26 cellular contexts compared by ENCODE assay signal in the genomic region with DNA sequence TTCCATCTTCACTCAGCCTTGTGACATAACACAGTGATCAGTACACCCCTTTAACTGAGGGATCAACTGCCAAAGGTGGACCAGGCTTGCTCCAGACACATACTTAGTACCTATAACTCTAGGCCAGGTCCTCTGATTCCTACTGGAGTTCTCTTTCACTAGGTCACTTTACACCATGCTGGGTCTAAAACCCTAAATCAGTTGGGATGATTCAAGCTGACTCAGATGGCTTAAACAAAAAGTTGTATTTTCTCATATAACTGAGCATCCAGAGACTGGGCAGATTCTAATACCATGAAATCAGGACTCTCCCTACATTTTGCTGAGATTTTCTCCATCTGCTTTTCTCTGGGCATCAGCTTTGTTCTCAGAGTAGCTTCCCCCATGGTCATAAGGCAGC. TPM values are rescaled to one million over a fixed set of nuclear protein-coding genes. Genes with fewer than 3 reads are reported as not detected.
DNase-seq lines count a peak whose midpoint lies in the region; ATAC-seq, FAIRE-seq and TF ChIP-seq lines count a peak whose summit lies in the region.
"Had no signal": no experiment of that assay in that cellular context is flagged by ENCODE, and none has a peak within 500 bp of the region (broad histone marks: within the 10 kb centered on the region; RNA-seq: fewer than 3 reads in every experiment).

No MANE protein-coding gene starts in this region.

- H3K27ac ChIP-seq in BLaER1 (peak overlapping the region; percentile 99), IMR-90 (ENCODE audit: insufficient read depth, low read length) (no peak overlapping the region), endothelial cell of umbilical vein (ENCODE audit: insufficient read depth, low read depth, low read length) (no peak overlapping the region), upper lobe of right lung (no peak overlapping the region)
- H3K27ac ChIP-seq: HL-60 had no signal

- no peaks in the 10 kb centered on the region for H3K36me3 ChIP-seq in BLaER1
- no peaks in the 10 kb centered on the region for H3K36me3 ChIP-seq in IMR-90 (ENCODE audit: control insufficient read depth, insufficient read depth, low read length)
- no peaks in the 10 kb centered on the region for H3K36me3 ChIP-seq in endothelial cell of umbilical vein (ENCODE audit: control insufficient read depth in 2 of 2, extremely low read depth in 1 of 2, insufficient read depth in 2 of 2, low read length in 2 of 2)
- H3K36me3 ChIP-seq in upper lobe of right lung: no peaks in the 10 kb centered on the region

- H3K4me3 ChIP-seq in BLaER1 (no peak overlapping the region), IMR-90 (ENCODE audit: insufficient read depth, low read depth, low read length) (no peak overlapping the region), endothelial cell of umbilical vein (replicated peaks in 1 of 3; ENCODE audit: insufficient read depth in 1 of 3, low read depth in 1 of 3, low read length in 3 of 3) (no peak overlapping the region), upper lobe of right lung (no peak overlapping the region)
- H3K4me3 ChIP-seq: GM12878 had no signal

- no TSS peak for BruUV-seq in IMR-90 (replicated peaks; lab: Mats Ljungman, UMichigan)
- no TSS peak for BruUV-seq in endothelial cell of umbilical vein (replicated peaks; lab: Mats Ljungman, UMichigan)

- H4K20me1 ChIP-seq in BLaER1: no peaks in the 10 kb centered on the region
- H4K20me1 ChIP-seq in IMR-90 (ENCODE audit: insufficient read depth, low read length): no peaks in the 10 kb centered on the region
- no peaks in the 10 kb centered on the region for H4K20me1 ChIP-seq in endothelial cell of umbilical vein (replicated peaks; ENCODE audit: control insufficient read depth, extremely low read depth, insufficient read depth, low read length)

- H3K4me1 ChIP-seq in BLaER1 (peaks cover 97% of the 10 kb centered on the region), IMR-90 (ENCODE audit: control insufficient read depth, insufficient read depth, low read length) (no peaks in the 10 kb centered on the region), endothelial cell of umbilical vein (ENCODE audit: control insufficient read depth, extremely low read depth, insufficient read depth, low read length) (no peaks in the 10 kb centered on the region), upper lobe of right lung (no peaks in the 10 kb centered on the region)

- H3K79me1 ChIP-seq in IMR-90 (ENCODE audit: low read depth in 1 of 2, low read length in 2 of 2): no peaks in the 10 kb centered on the region

- in situ Hi-C loops in IMR-90 (cut with MboI; ENCODE audit: low sequenced_read_pairs): no loop called here

- H3K9ac ChIP-seq in BLaER1: no peak overlapping the region
- no peak overlapping the region for H3K9ac ChIP-seq in IMR-90 (ENCODE audit: low read depth, low read length)
- no peak overlapping the region for H3K9ac ChIP-seq in endothelial cell of umbilical vein (replicated peaks; ENCODE audit: extremely low read depth, insufficient read depth, low read length)

- no peak overlapping the region for H4K8ac ChIP-seq in IMR-90 (ENCODE audit: low read depth in 2 of 2, low read length in 2 of 2)

- no peak overlapping the region for H2AK5ac ChIP-seq in IMR-90 (ENCODE audit: low read depth, low read length)

- no peak overlapping the region for H2BK20ac ChIP-seq in IMR-90 (ENCODE audit: low read depth, low read length)

- no peak overlapping the region for H3K4ac ChIP-seq in IMR-90 (ENCODE audit: low read depth, low read length)

- H3K27me3 ChIP-seq in BLaER1 (no peaks in the 10 kb centered on the region), IMR-90 (ENCODE audit: control insufficient read depth, insufficient read depth, low read length) (peaks cover 40% of the 10 kb centered on the region), endothelial cell of umbilical vein (ENCODE audit: control insufficient read depth in 2 of 2, insufficient read depth in 2 of 2, low read length in 2 of 2) (peaks cover 0 to 3% of the 10 kb centered on the region in 2 experiments), upper lobe of right lung (no peaks in the 10 kb centered on the region)

- H3K9me1 ChIP-seq in IMR-90 (ENCODE audit: insufficient read depth, low read length) (peaks cover 3% of the 10 kb centered on the region; the same call in 1 of the 2 replicates), endothelial cell of umbilical vein (replicated peaks; ENCODE audit: control insufficient read depth, extremely low read depth, insufficient read depth, low read length) (no peaks in the 10 kb centered on the region)

- no peak overlapping the region for H3K23ac ChIP-seq in IMR-90 (ENCODE audit: low read depth, low read length)

- TF ChIP-seq RAD21 in IMR-90 (IDR thresholded peaks at IDR 0.05; ENCODE audit: low read length): no peak

- H3K14ac ChIP-seq in IMR-90 (replicated peaks; ENCODE audit: low read depth, low read length): no peak overlapping the region

- dilution Hi-C loops in IMR-90 (cut with HindIII; ENCODE audit: low sequenced_read_pairs, unreplicated experiment) (no loop called here), endothelial cell of umbilical vein (cut with MboI; ENCODE audit: extremely low pct_ligation_motif_present, low sequenced_read_pairs) (no loop called here)

- H4K5ac ChIP-seq in IMR-90 (ENCODE audit: low read depth, low read length): no peak overlapping the region

- TF ChIP-seq CTCF in IMR-90 (conservative IDR thresholded peaks at IDR 0.05; ENCODE audit: low read depth, low read length) (no peak), endothelial cell of umbilical vein (IDR thresholded peaks at IDR 0.05; ENCODE audit: extremely low read depth in 1 of 2, insufficient read depth in 1 of 2, low read depth in 1 of 2, low read length in 2 of 2) (no peak), upper lobe of right lung (IDR thresholded peaks at IDR 0.05) (no peak)

- peak; percentile 17 for FAIRE-seq in GM12892 (lab: Jason Lieb, UNC)
- peak; percentile 21 for FAIRE-seq in endothelial cell of umbilical vein (lab: Jason Lieb, UNC)
- FAIRE-seq: D721Med, GM12878 had no signal

- H3K9me3 ChIP-seq in BLaER1: no peaks in the 10 kb centered on the region
- no peaks in the 10 kb centered on the region for H3K9me3 ChIP-seq in IMR-90 (ENCODE audit: control insufficient read depth, insufficient read depth, low read length)
- no peaks in the 10 kb centered on the region for H3K9me3 ChIP-seq in endothelial cell of umbilical vein (replicated peaks; ENCODE audit: control insufficient read depth, insufficient read depth, low read length)
- no peaks in the 10 kb centered on the region for H3K9me3 ChIP-seq in upper lobe of right lung

- no peak overlapping the region for H2BK15ac ChIP-seq in IMR-90 (ENCODE audit: low read depth, low read length)

- no peak overlapping the region for H2BK5ac ChIP-seq in IMR-90 (ENCODE audit: low read depth, low read length, poor library complexity, severe bottlenecking)

- CTCF ChIA-PET in IMR-90 (lab: Yijun Ruan, JAX) (interaction anchor here (1.1 kb wide), 1 partner anchor 8 kb away, joined by 3 read pairs; no protein-coding TSS in a partner anchor), endothelial cell of umbilical vein (lab: Charles Lee) (interaction anchor here (1.1 to 1.5 kb wide), 2 partner anchors 9 to 496 kb away, joined by 3 read pairs; no protein-coding TSS in a partner anchor)

- TF ChIP-seq POLR2A in GM12892 (IDR thresholded peaks at IDR 0.05; ENCODE audit: low read depth, low read length) (no peak), IMR-90 (IDR thresholded peaks at IDR 0.05; ENCODE audit: low read depth, low read length) (no peak), endothelial cell of umbilical vein (IDR thresholded peaks at IDR 0.05; ENCODE audit: low read depth, low read length) (no peak)

- H3K79me2 ChIP-seq in endothelial cell of umbilical vein (ENCODE audit: control insufficient read depth, insufficient read depth, low read length): no peaks in the 10 kb centered on the region

- intact Hi-C loops in IMR-90 (cut with micrococcal nuclease): no loop called here
- intact Hi-C loops in endothelial cell of umbilical vein (cut with micrococcal nuclease): no loop called here
- intact Hi-C loops in upper lobe of right lung (cut with DNase I): no loop called here

- no peak overlapping the region for H3K56ac ChIP-seq in IMR-90 (ENCODE audit: extremely low read depth, insufficient read depth, low read length)

- H3K4me2 ChIP-seq in BLaER1: peak overlapping the region; percentile 88
- no peak overlapping the region for H3K4me2 ChIP-seq in IMR-90 (ENCODE audit: low read depth, low read length)
- no peak overlapping the region for H3K4me2 ChIP-seq in endothelial cell of umbilical vein (ENCODE audit: insufficient read depth, low read length)

- H3K18ac ChIP-seq in IMR-90 (ENCODE audit: low read depth, low read length): no peak overlapping the region

- H2BK120ac ChIP-seq in IMR-90 (ENCODE audit: low read depth, low read length): no peak overlapping the region

- POLR2A ChIA-PET in IMR-90 (lab: Charles Lee; ENCODE audit: unreplicated experiment): no interaction called here
- POLR2A ChIA-PET in endothelial cell of umbilical vein (lab: Charles Lee): interaction anchor here (1.4 kb wide), 1 partner anchor 10 kb away, joined by 4 read pairs; no protein-coding TSS in a partner anchor

- H2AK9ac ChIP-seq in IMR-90 (replicated peaks; ENCODE audit: low read depth, low read length, poor library complexity): no peak overlapping the region

- H4K91ac ChIP-seq in IMR-90 (ENCODE audit: insufficient read depth, low read depth, low read length): no peak overlapping the region

- no peak overlapping the region for H2AFZ ChIP-seq in IMR-90 (replicated peaks; ENCODE audit: low read length, poor library complexity)
- H2AFZ ChIP-seq in endothelial cell of umbilical vein (ENCODE audit: low read depth, low read length): no peak overlapping the region

- ATAC-seq in IMR-90 (ENCODE audit: low read depth): no peak; the same call in 1 of the 2 replicates
- no peak for ATAC-seq in HG02938 (IDR thresholded peaks at IDR 0.05; ENCODE audit: unreplicated experiment)
- ATAC-seq in upper lobe of right lung: no peak
- ATAC-seq: GM12878, T-cell had no signal

- DNase-seq in GM12892 (ENCODE audit: insufficient read length): no peak
- peak; percentile 54 for DNase-seq in IMR-90
- DNase-seq in endothelial cell of umbilical vein (ENCODE audit: low read depth, low spot score): no peak
- no peak for DNase-seq in AG08396 (ENCODE audit: low spot score)
- DNase-seq in activated T-cell treated with anti-CD3 and anti-CD28 coated beads, Interleukin-2, amount 50 U/mL, for 48 hours: no peak
- DNase-seq in upper lobe of right lung: no peak
- DNase-seq: 8988T; ACHN; CD4-positive, alpha-beta T cell; GDM1; H7; Karpas-422; NCI-H1092 treated with DMSO at 0.1 percent for 48 hours; NCI-H1436; NCI-H187; NCI-H2081 treated with DMSO at 0.1 percent for 48 hours; NCI-H2171; NCI-H226; NCI-H510A treated with DMSO at 0.1 percent for 48 hours; NCI-H748 treated with DMSO at 0.1 percent for 48 hours; T-cell had no signal

RNA-seq across cellular contexts. Expression of a gene that starts 26.0 kb away (rescaled TPM):
- 30.8 TPM for polyA plus RNA-seq in GM12892 (2012; ENCODE audit: missing spikeins)
- total RNA-seq in IMR-90 (2012; rRNA removed) (11.5 and 13.3 TPM in 2 replicates), endothelial cell of umbilical vein (132 and 134 TPM in 2 replicates), upper lobe of right lung (69.7 TPM)
- polyA plus RNA-seq in IMR-90 (2012; rRNA removed) (14.2 and 20.9 TPM in 2 replicates), endothelial cell of umbilical vein (163 and 210 TPM in 2 replicates)
- polyA plus RNA-seq in IMR-90 (2012; cell fraction: cytosol; rRNA removed): 3.5 and 8.3 TPM in 2 replicates
- polyA plus RNA-seq in IMR-90 (2012; cell fraction: nucleus; rRNA removed; ENCODE audit: low replicate concordance): 12.1 and 15.7 TPM in 2 replicates
- polyA plus RNA-seq in endothelial cell of umbilical vein (2011; cell fraction: cytosol; rRNA removed): 124 and 153 TPM in 2 replicates
- polyA plus RNA-seq in endothelial cell of umbilical vein (2011; cell fraction: nucleus; rRNA removed): 147 and 172 TPM in 2 replicates
- 97.4 and 114 TPM in 2 replicates for polyA plus RNA-seq in endothelial cell of umbilical vein (2012)
- 460 and 576 TPM in 2 replicates for polyA minus RNA-seq in endothelial cell of umbilical vein
- not detected for polyA minus RNA-seq in endothelial cell of umbilical vein (2011; cell fraction: cytosol; rRNA and poly(A)+ RNA removed)
- 141 and 197 TPM in 2 replicates for polyA minus RNA-seq in endothelial cell of umbilical vein (2011; cell fraction: nucleus; rRNA and poly(A)+ RNA removed)
